1 cellular context compared by ENCODE assay signal in genomic region chr10:92690211-92691041, GRCh38.
A peak's percentile ranks its signal among the peaks of the same experiment; 100 is the strongest.
TF ChIP-seq lines count a peak whose summit lies in the region.

No MANE protein-coding gene starts in this region.

TF ChIP-seq in K562, 482 proteins besides CTCF, POLR2A, EP300 and RAD21 (continued from another document and continues in another):
- TF ChIP-seq ARID3A (IDR thresholded peaks at IDR 0.05; ENCODE audit: borderline replicate concordance, low read depth, low read length) (0 out of 2 replicates have a peak, but pooled peaks have one; percentile 19), ZNF436 (CRISPR knock-in tag; IDR thresholded peaks at IDR 0.05) (no peak), ETS1 (conservative IDR thresholded peaks at IDR 0.05; ENCODE audit: control insufficient read depth, low read depth, low read length) (no peak), MEF2A (IDR thresholded peaks at IDR 0.05; ENCODE audit: control insufficient read depth, low read depth, low read length) (peak; percentile 15; the same call in 1 of the 2 replicates), CBFA2T3 (IDR thresholded peaks at IDR 0.05) (peak; percentile 91), PCBP1 (IDR thresholded peaks at IDR 0.05; ENCODE audit: low read depth, low read length, poor library complexity, severe bottlenecking) (no peak), TFAP4 (CRISPR knock-in tag; IDR thresholded peaks at IDR 0.05; ENCODE audit: borderline replicate concordance) (peak; percentile 82; the same call in 1 of the 2 replicates), POLR2B (IDR thresholded peaks at IDR 0.05; ENCODE audit: low read depth, partially characterized antibody) (peak; percentile 25), SIN3B (IDR thresholded peaks at IDR 0.05; ENCODE audit: low read depth) (no peak), ELF2 (CRISPR knock-in tag; IDR thresholded peaks at IDR 0.05) (no peak), ZC3H8 (IDR thresholded peaks at IDR 0.05) (no peak), FOS (IDR thresholded peaks at IDR 0.05; ENCODE audit: extremely low read depth, insufficient read length) (no peak), GABPB1 (CRISPR knock-in tag; IDR thresholded peaks at IDR 0.05) (peak; percentile 48; the same call in 1 of the 2 replicates), ATF6 (CRISPR knock-in tag; IDR thresholded peaks at IDR 0.05) (no peak), ARNT (IDR thresholded peaks at IDR 0.05) (no peak), GTF2E2 (tag; IDR thresholded peaks at IDR 0.05) (no peak), POLR2H (tag; IDR thresholded peaks at IDR 0.05; ENCODE audit: low read depth) (no peak), DDX20 (tag; IDR thresholded peaks at IDR 0.05; ENCODE audit: low read depth) (no peak), SMAD4 (CRISPR knock-in tag; conservative IDR thresholded peaks at IDR 0.05) (0 out of 2 replicates have a peak, but pooled peaks have one; percentile 15), PML (IDR thresholded peaks at IDR 0.05; ENCODE audit: low read length) (no peak), RBM22 (IDR thresholded peaks at IDR 0.05; ENCODE audit: low read depth, low read length, poor library complexity, severe bottlenecking) (no peak), FOXP1 (CRISPR knock-in tag; IDR thresholded peaks at IDR 0.05) (no peak), MED1 (CRISPR knock-in tag; IDR thresholded peaks at IDR 0.05; ENCODE audit: borderline replicate concordance) (no peak), TBL1XR1 (IDR thresholded peaks at IDR 0.05; ENCODE audit: low read length in 2 of 2) (peak in 1 of 2 experiments; percentile 63; a peak in 1 of 4 replicates), ZNF146 (CRISPR knock-in tag; IDR thresholded peaks at IDR 0.05; ENCODE audit: unreplicated experiment) (no peak), CBX1 (IDR thresholded peaks at IDR 0.05; ENCODE audit: low read depth) (0 out of 2 replicates have a peak, but pooled peaks have one; percentile 7), ATF3 (IDR thresholded peaks at IDR 0.05) (peak; percentile 20; the same call in 1 of the 2 replicates), ATF3 (CRISPR knock-in tag; conservative IDR thresholded peaks at IDR 0.05) (no peak), SRSF3 (IDR thresholded peaks at IDR 0.05; ENCODE audit: insufficient read depth, low read length) (0 out of 2 replicates have a peak, but pooled peaks have one; percentile 37), ZNF324 (CRISPR knock-in tag; IDR thresholded peaks at IDR 0.05) (no peak), YBX1 (IDR thresholded peaks at IDR 0.05) (no peak), SAFB (IDR thresholded peaks at IDR 0.05; ENCODE audit: borderline replicate concordance, low read depth, low read length) (peak; percentile 41; the same call in 1 of the 2 replicates), CBFA2T2 (conservative IDR thresholded peaks at IDR 0.05) (peak; percentile 79), POLR2AphosphoS5 (IDR thresholded peaks at IDR 0.05; ENCODE audit: control insufficient read depth, insufficient read depth, low read depth, low read length) (no peak; the same call in 1 of the 2 replicates), WHSC1 (IDR thresholded peaks at IDR 0.05; ENCODE audit: low read length) (no peak), DIDO1 (tag; IDR thresholded peaks at IDR 0.05; ENCODE audit: low read depth) (no peak), SMARCE1 (IDR thresholded peaks at IDR 0.05) (no peak), ZFPM2 (CRISPR knock-in tag; IDR thresholded peaks at IDR 0.05) (no peak), NCOR1 (IDR thresholded peaks at IDR 0.05) (peak; percentile 79), LEF1 (IDR thresholded peaks at IDR 0.05) (no peak), C11orf30 (IDR thresholded peaks at IDR 0.05; ENCODE audit: low read depth) (no peak), ZNF41 (CRISPR knock-in tag; conservative IDR thresholded peaks at IDR 0.05) (no peak), ZNF449 (CRISPR knock-in tag; IDR thresholded peaks at IDR 0.05) (no peak), NFIC (IDR thresholded peaks at IDR 0.05) (no peak), MXI1 (IDR thresholded peaks at IDR 0.05; ENCODE audit: low read depth, low read length) (no peak), LARP7 (IDR thresholded peaks at IDR 0.05) (0 out of 2 replicates have a peak, but pooled peaks have one; percentile 21), RNF2 (IDR thresholded peaks at IDR 0.05) (no peak), GTF2F1 (IDR thresholded peaks at IDR 0.05; ENCODE audit: low read depth, low read length) (no peak)
- TF ChIP-seq, protein P1, sequence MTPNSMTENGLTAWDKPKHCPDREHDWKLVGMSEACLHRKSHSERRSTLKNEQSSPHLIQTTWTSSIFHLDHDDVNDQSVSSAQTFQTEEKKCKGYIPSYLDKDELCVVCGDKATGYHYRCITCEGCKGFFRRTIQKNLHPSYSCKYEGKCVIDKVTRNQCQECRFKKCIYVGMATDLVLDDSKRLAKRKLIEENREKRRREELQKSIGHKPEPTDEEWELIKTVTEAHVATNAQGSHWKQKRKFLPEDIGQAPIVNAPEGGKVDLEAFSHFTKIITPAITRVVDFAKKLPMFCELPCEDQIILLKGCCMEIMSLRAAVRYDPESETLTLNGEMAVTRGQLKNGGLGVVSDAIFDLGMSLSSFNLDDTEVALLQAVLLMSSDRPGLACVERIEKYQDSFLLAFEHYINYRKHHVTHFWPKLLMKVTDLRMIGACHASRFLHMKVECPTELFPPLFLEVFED (CRISPR knock-in tag; conservative IDR thresholded peaks at IDR 0.05), result no peak
- TF ChIP-seq, protein P2, sequence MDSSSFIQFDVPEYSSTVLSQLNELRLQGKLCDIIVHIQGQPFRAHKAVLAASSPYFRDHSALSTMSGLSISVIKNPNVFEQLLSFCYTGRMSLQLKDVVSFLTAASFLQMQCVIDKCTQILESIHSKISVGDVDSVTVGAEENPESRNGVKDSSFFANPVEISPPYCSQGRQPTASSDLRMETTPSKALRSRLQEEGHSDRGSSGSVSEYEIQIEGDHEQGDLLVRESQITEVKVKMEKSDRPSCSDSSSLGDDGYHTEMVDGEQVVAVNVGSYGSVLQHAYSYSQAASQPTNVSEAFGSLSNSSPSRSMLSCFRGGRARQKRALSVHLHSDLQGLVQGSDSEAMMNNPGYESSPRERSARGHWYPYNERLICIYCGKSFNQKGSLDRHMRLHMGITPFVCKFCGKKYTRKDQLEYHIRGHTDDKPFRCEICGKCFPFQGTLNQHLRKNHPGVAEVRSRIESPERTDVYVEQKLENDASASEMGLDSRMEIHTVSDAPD (CRISPR knock-in tag; IDR thresholded peaks at IDR 0.05), result no peak
- TF ChIP-seq, protein P3, sequence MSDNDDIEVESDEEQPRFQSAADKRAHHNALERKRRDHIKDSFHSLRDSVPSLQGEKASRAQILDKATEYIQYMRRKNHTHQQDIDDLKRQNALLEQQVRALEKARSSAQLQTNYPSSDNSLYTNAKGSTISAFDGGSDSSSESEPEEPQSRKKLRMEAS (CRISPR knock-in tag; IDR thresholded peaks at IDR 0.05), result peak; percentile 60
- TF ChIP-seq, protein P4, sequence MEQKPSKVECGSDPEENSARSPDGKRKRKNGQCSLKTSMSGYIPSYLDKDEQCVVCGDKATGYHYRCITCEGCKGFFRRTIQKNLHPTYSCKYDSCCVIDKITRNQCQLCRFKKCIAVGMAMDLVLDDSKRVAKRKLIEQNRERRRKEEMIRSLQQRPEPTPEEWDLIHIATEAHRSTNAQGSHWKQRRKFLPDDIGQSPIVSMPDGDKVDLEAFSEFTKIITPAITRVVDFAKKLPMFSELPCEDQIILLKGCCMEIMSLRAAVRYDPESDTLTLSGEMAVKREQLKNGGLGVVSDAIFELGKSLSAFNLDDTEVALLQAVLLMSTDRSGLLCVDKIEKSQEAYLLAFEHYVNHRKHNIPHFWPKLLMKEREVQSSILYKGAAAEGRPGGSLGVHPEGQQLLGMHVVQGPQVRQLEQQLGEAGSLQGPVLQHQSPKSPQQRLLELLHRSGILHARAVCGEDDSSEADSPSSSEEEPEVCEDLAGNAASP (IDR thresholded peaks at IDR 0.05), result no peak
- TF ChIP-seq, protein P5, sequence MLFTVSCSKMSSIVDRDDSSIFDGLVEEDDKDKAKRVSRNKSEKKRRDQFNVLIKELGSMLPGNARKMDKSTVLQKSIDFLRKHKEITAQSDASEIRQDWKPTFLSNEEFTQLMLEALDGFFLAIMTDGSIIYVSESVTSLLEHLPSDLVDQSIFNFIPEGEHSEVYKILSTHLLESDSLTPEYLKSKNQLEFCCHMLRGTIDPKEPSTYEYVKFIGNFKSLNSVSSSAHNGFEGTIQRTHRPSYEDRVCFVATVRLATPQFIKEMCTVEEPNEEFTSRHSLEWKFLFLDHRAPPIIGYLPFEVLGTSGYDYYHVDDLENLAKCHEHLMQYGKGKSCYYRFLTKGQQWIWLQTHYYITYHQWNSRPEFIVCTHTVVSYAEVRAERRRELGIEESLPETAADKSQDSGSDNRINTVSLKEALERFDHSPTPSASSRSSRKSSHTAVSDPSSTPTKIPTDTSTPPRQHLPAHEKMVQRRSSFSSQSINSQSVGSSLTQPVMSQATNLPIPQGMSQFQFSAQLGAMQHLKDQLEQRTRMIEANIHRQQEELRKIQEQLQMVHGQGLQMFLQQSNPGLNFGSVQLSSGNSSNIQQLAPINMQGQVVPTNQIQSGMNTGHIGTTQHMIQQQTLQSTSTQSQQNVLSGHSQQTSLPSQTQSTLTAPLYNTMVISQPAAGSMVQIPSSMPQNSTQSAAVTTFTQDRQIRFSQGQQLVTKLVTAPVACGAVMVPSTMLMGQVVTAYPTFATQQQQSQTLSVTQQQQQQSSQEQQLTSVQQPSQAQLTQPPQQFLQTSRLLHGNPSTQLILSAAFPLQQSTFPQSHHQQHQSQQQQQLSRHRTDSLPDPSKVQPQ (CRISPR knock-in tag; IDR thresholded peaks at IDR 0.05; ENCODE audit: borderline replicate concordance), result no peak
- TF ChIP-seq, protein P6, sequence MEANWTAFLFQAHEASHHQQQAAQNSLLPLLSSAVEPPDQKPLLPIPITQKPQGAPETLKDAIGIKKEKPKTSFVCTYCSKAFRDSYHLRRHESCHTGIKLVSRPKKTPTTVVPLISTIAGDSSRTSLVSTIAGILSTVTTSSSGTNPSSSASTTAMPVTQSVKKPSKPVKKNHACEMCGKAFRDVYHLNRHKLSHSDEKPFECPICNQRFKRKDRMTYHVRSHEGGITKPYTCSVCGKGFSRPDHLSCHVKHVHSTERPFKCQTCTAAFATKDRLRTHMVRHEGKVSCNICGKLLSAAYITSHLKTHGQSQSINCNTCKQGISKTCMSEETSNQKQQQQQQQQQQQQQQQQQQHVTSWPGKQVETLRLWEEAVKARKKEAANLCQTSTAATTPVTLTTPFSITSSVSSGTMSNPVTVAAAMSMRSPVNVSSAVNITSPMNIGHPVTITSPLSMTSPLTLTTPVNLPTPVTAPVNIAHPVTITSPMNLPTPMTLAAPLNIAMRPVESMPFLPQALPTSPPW (CRISPR knock-in tag; IDR thresholded peaks at IDR 0.05), result no peak
